2 cellular contexts compared by ENCODE assay signal in genomic region chr9:8486095-8486494, GRCh38.
TF ChIP-seq lines count a peak whose summit lies in the region.

No MANE protein-coding gene starts in this region.

TF ChIP-seq in liver, 16 proteins besides CTCF, POLR2A, EP300 and RAD21:
- no peak for TF ChIP-seq ZBTB33 (IDR thresholded peaks at IDR 0.05)
- TF ChIP-seq SP1 (IDR thresholded peaks at IDR 0.05) = no peak
- no peak for TF ChIP-seq ATF3 (IDR thresholded peaks at IDR 0.05)
- TF ChIP-seq MAX (IDR thresholded peaks at IDR 0.05) = no peak
- no peak for TF ChIP-seq TAF1 (conservative IDR thresholded peaks at IDR 0.05)
- TF ChIP-seq FOXA1 (IDR thresholded peaks at IDR 0.05) = no peak
- TF ChIP-seq YY1 (IDR thresholded peaks at IDR 0.05) = no peak
- no peak for TF ChIP-seq EGR1 (IDR thresholded peaks at IDR 0.05; ENCODE audit: low read depth in 2 of 2)
- no peak for TF ChIP-seq HNF4A (conservative IDR thresholded peaks at IDR 0.05)
- no peak for TF ChIP-seq REST (IDR thresholded peaks at IDR 0.05)
- TF ChIP-seq JUND (IDR thresholded peaks at IDR 0.05) = no peak
- TF ChIP-seq HNF4G (IDR thresholded peaks at IDR 0.05) = no peak
- TF ChIP-seq GABPA (IDR thresholded peaks at IDR 0.05 in 1 of 2, conservative IDR thresholded peaks at IDR 0.05 in 1 of 2) = no peak
- TF ChIP-seq RXRA (IDR thresholded peaks at IDR 0.05) = no peak

TF ChIP-seq in WTC11, 78 proteins besides CTCF, POLR2A, EP300 and RAD21:
- TF ChIP-seq PRDM15 (CRISPR knock-in tag; IDR thresholded peaks at IDR 0.05) = peak; percentile 84
- TF ChIP-seq ZNF219 (CRISPR knock-in tag; IDR thresholded peaks at IDR 0.05; ENCODE audit: borderline replicate concordance) = no peak
